In genomic region chr12:90229771-90230170, GRCh38 we compare ENCODE assay signal across 20 cellular contexts.
A peak's percentile ranks its signal among the peaks of the same experiment; 100 is the strongest.
DNase-seq lines count a peak whose midpoint lies in the region; ATAC-seq and TF ChIP-seq lines count a peak whose summit lies in the region.
"Had no signal": no experiment of that assay in that cellular context is flagged by ENCODE, and none has a peak within 500 bp of the region (broad histone marks: within the 10 kb centered on the region; RNA-seq: fewer than 3 reads in every experiment).

No MANE protein-coding gene starts in this region.

- peaks cover 32% of the 10 kb centered on the region for H3K4me1 ChIP-seq in foreskin keratinocyte
- H3K4me1 ChIP-seq: left lung, stomach, uterus had no signal

- CTCF ChIA-PET in WTC11 (lab: Charles Lee) = no interaction called here

- peaks cover 6% of the 10 kb centered on the region for H3K9me3 Mint-ChIP-seq in WTC11
- H3K9me3 Mint-ChIP-seq in neural crest cell = no peaks in the 10 kb centered on the region

- TF ChIP-seq CTCF in WTC11 (IDR thresholded peaks at IDR 0.05) = no peak
- TF ChIP-seq CTCF in foreskin keratinocyte (conservative IDR thresholded peaks at IDR 0.05) = no peak
- no peak for TF ChIP-seq CTCF in neural crest cell (conservative IDR thresholded peaks at IDR 0.05)

- no peaks in the 10 kb centered on the region for H3K36me3 ChIP-seq in H7 (replicated peaks; ENCODE audit: control insufficient read depth, insufficient read depth, low read length)
- H3K36me3 ChIP-seq: left lung, stomach, uterus had no signal

- H3K36me3 Mint-ChIP-seq in WTC11 (no peaks in the 10 kb centered on the region), neural crest cell (ENCODE audit: low read depth) (no peaks in the 10 kb centered on the region)
- H3K36me3 Mint-ChIP-seq: activated naive CD8-positive, alpha-beta T cell treated with anti-CD3 and anti-CD28 coated beads, Interleukin-2, amount 10 ng/mL, durations not matched to agents 7 days and 5 days had no signal

- H3K27ac Mint-ChIP-seq in WTC11 (peak overlapping the region; percentile 72; the same call in 1 of the 2 replicates), neural crest cell (ENCODE audit: unreplicated experiment) (peak overlapping the region; percentile 63)
- H3K27ac Mint-ChIP-seq: activated naive CD8-positive, alpha-beta T cell treated with anti-CD3 and anti-CD28 coated beads, Interleukin-2, amount 10 ng/mL, durations not matched to agents 7 days and 5 days; T-helper 17 cell had no signal

- ATAC-seq in WTC11 (peak; percentile 96), foreskin keratinocyte (peak; percentile 35), HG02571 (IDR thresholded peaks at IDR 0.05; ENCODE audit: unreplicated experiment) (no peak)
- ATAC-seq: left lung, T-helper 17 cell had no signal

- H3K4me1 Mint-ChIP-seq in WTC11 (peaks cover 13% of the 10 kb centered on the region), neural crest cell (peaks cover 14% of the 10 kb centered on the region)
- H3K4me1 Mint-ChIP-seq: activated naive CD8-positive, alpha-beta T cell treated with anti-CD3 and anti-CD28 coated beads, Interleukin-2, amount 10 ng/mL, durations not matched to agents 7 days and 5 days; T-helper 17 cell had no signal

- no peak overlapping the region for H3K4me3 Mint-ChIP-seq in WTC11
- no peak overlapping the region for H3K4me3 Mint-ChIP-seq in neural crest cell
- H3K4me3 Mint-ChIP-seq: activated naive CD8-positive, alpha-beta T cell treated with anti-CD3 and anti-CD28 coated beads, Interleukin-2, amount 10 ng/mL, durations not matched to agents 7 days and 5 days; T-helper 17 cell had no signal

- DNase-seq in H7 (peak; percentile 10), WTC11 (ENCODE audit: low spot score) (no peak), foreskin keratinocyte (peak in 1 of 2 donors; percentile 72), neural crest cell (ENCODE audit: low read depth, low spot score) (no peak), mesenteric fat pad (ENCODE audit: low spot score) (no peak), NCI-H187 (lab: John Stamatoyannopoulos, UW) (no peak), NCI-H1092 treated with DMSO at 0.1 percent for 48 hours (lab: John Stamatoyannopoulos, UW) (no peak)
- DNase-seq: activated CD4-positive, CD25-positive, alpha-beta regulatory T cell; activated naive CD8-positive, alpha-beta T cell treated with anti-CD3 and anti-CD28 coated beads, Interleukin-2, amount 10 ng/mL, durations not matched to agents 7 days and 5 days; effector memory CD4-positive, alpha-beta T cell; GOT3; KG1; left lung; NCI-H2081; SHP77 treated with DMSO at 0.1 percent for 48 hours; stomach; T-helper 17 cell; uterus had no signal

- no peak overlapping the region for H3K27ac ChIP-seq in foreskin keratinocyte
- H3K27ac ChIP-seq: hepatocyte, left lung, stomach, uterus had no signal

- H3K27me3 ChIP-seq in H7 (ENCODE audit: control insufficient read depth, insufficient read depth, low read length) = no peaks in the 10 kb centered on the region
- no peaks in the 10 kb centered on the region for H3K27me3 ChIP-seq in foreskin keratinocyte
- H3K27me3 ChIP-seq: hepatocyte, left lung, stomach, uterus had no signal

- no peak overlapping the region for H3K4me3 ChIP-seq in H7 (ENCODE audit: insufficient read depth, low read depth, low read length)
- H3K4me3 ChIP-seq: hepatocyte, left lung, stomach, uterus had no signal

- H3K27me3 Mint-ChIP-seq in WTC11 (ENCODE audit: low read depth) = no peaks in the 10 kb centered on the region
- H3K27me3 Mint-ChIP-seq in neural crest cell (ENCODE audit: low read depth) = no peaks in the 10 kb centered on the region

- POLR2A ChIA-PET in WTC11 (lab: Charles Lee) = no interaction called here

TF ChIP-seq in WTC11, 78 proteins besides CTCF, POLR2A, EP300 and RAD21:
- TF ChIP-seq TEAD1 (CRISPR knock-in tag; IDR thresholded peaks at IDR 0.05) = peak; percentile 87
- peak; percentile 69; the same call in 1 of the 2 replicates for TF ChIP-seq TEAD4 (CRISPR knock-in tag; IDR thresholded peaks at IDR 0.05)
- no peak for TF ChIP-seq E2F4 (CRISPR knock-in tag; IDR thresholded peaks at IDR 0.05; ENCODE audit: borderline replicate concordance, low read depth)
